Comparison of ENCODE assay signal across 8 cellular contexts in the genomic region with DNA sequence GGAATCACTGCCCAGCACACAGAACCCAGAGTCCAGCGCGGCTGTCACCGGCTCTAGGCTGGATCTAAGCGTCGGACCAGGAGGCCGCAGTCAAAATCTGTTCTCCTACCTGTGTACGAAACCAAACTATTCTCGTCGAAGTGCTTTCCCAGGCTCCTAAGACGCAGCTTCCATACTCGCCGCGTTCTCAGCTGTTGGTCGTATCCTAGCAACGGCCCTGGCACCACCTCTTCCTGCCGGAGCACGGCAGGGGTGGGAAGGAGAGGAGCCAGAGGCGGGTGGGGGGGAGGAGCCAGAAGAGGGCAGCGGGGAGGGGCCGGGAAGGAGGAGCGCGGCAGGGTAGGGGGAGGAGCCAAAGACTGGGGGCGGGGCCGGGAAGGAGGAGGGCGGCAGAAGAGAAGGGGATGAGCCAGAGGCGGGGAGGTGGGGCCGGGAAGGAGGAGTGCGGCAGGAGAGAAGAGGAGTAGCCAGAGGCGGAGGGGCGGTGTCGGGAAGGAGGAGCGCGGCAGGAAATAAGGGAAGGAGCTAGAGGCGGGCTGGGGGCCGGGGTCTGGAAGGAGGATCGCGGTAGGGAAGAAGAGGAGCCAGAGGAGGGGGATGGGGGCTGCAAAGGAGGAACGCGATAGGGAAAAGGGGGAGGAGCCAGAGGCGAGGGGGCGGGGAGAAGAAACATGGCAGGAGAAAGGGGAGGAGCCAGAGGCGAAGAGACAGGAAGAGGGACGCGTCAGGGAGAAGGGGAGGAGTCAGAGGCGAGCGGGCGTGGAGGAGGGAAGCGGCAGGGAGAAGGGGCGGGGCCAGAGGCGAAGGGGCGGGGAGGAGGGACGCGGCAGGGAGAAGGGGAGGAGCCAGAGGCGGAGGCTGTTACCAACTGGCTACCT. TPM values are rescaled to one million over a fixed set of nuclear protein-coding genes. Genes with fewer than 3 reads are reported as not detected.
DNase-seq lines count a peak whose midpoint lies in the region; ATAC-seq and TF ChIP-seq lines count a peak whose summit lies in the region.

IQUB (minus strand) TSS at position 213 of the 878 bp plus-strand sequence. CDS start 22,255 bp downstream, outside the sequence.

- ATAC-seq in GM21786 (IDR thresholded peaks at IDR 0.05; ENCODE audit: unreplicated experiment) (peak; percentile 80), naive B cell (ENCODE audit: low read depth in 2 of 2) (peak; percentile 77 to 80)
- peak; percentile 87 for ATAC-seq in stimulated activated effector memory CD8-positive, alpha-beta T cell treated with anti-CD3 and anti-CD28 coated beads, Interleukin-12 subunit alpha, Interleukin-12 subunit beta, amount 100 ng/mL, for 72 hours

- no peaks in the 10 kb centered on the region for H3K36me3 Mint-ChIP-seq in activated T-helper 1 cell treated with anti-CD3 and anti-CD28 coated beads, Interleukin-12 subunit alpha, Interleukin-12 subunit beta, Interleukin-2, Interleukin-4 antibody, amounts not matched to agents 30 ng/mL and 10 ng/mL and 1 ng/mL, durations not matched to agents 14 hours and 24 hours and 36 hours (ENCODE audit: low read depth)
- H3K36me3 Mint-ChIP-seq in naive B cell: no peaks in the 10 kb centered on the region
- peaks cover 10% of the 10 kb centered on the region for H3K36me3 Mint-ChIP-seq in stimulated activated effector memory CD8-positive, alpha-beta T cell treated with anti-CD3 and anti-CD28 coated beads, Interleukin-12 subunit alpha, Interleukin-12 subunit beta, amount 100 ng/mL, for 72 hours

- peak within 1 kb of the TSS; percentile 88 for H3K27ac Mint-ChIP-seq in activated T-helper 1 cell treated with anti-CD3 and anti-CD28 coated beads, Interleukin-12 subunit alpha, Interleukin-12 subunit beta, Interleukin-2, Interleukin-4 antibody, amounts not matched to agents 30 ng/mL and 10 ng/mL and 1 ng/mL, durations not matched to agents 14 hours and 24 hours and 36 hours
- peak within 1 kb of the TSS; percentile 79 to 95 (median 88) for H3K27ac Mint-ChIP-seq in naive B cell
- H3K27ac Mint-ChIP-seq in stimulated activated effector memory CD8-positive, alpha-beta T cell treated with anti-CD3 and anti-CD28 coated beads, Interleukin-12 subunit alpha, Interleukin-12 subunit beta, amount 100 ng/mL, for 72 hours: peak within 1 kb of the TSS; percentile 90

- H3K4me3 ChIP-seq in Peyer's patch: peak within 1 kb of the TSS; percentile 55 to 68 (median 64)

- peak in 1 of 2 donors; percentile 45 for TF ChIP-seq POLR2A in Peyer's patch (IDR thresholded peaks at IDR 0.05)

- no peak for TF ChIP-seq CTCF in Peyer's patch (IDR thresholded peaks at IDR 0.05)

- H3K27me3 ChIP-seq in Peyer's patch: no peaks in the 10 kb centered on the region

- no peaks in the 10 kb centered on the region for H3K36me3 ChIP-seq in KOPT-K1 (ENCODE audit: insufficient read depth, low read length)
- H3K36me3 ChIP-seq in Peyer's patch: no peaks in the 10 kb centered on the region

- H3K4me1 Mint-ChIP-seq in activated T-helper 1 cell treated with anti-CD3 and anti-CD28 coated beads, Interleukin-12 subunit alpha, Interleukin-12 subunit beta, Interleukin-2, Interleukin-4 antibody, amounts not matched to agents 30 ng/mL and 10 ng/mL and 1 ng/mL, durations not matched to agents 14 hours and 24 hours and 36 hours (ENCODE audit: low read depth): peaks cover 26% of the 10 kb centered on the region
- H3K4me1 Mint-ChIP-seq in naive B cell: peaks cover 23 to 27% (median 25%) of the 10 kb centered on the region in 3 donors
- H3K4me1 Mint-ChIP-seq in stimulated activated effector memory CD8-positive, alpha-beta T cell treated with anti-CD3 and anti-CD28 coated beads, Interleukin-12 subunit alpha, Interleukin-12 subunit beta, amount 100 ng/mL, for 72 hours: peaks cover 19% of the 10 kb centered on the region

- H3K27me3 Mint-ChIP-seq in activated T-helper 1 cell treated with anti-CD3 and anti-CD28 coated beads, Interleukin-12 subunit alpha, Interleukin-12 subunit beta, Interleukin-2, Interleukin-4 antibody, amounts not matched to agents 30 ng/mL and 10 ng/mL and 1 ng/mL, durations not matched to agents 14 hours and 24 hours and 36 hours (ENCODE audit: insufficient read depth): peaks cover 30% of the 10 kb centered on the region
- peaks cover 6 to 18% (median 18%) of the 10 kb centered on the region in 3 donors for H3K27me3 Mint-ChIP-seq in naive B cell

- DNase-seq in DMS79 (lab: John Stamatoyannopoulos, UW) (peak; percentile 89), Peyer's patch (peak; percentile 99), fibroblast of gingiva (ENCODE audit: low read depth) (peak; percentile 96), naive B cell (peak; percentile 81)
- peak; percentile 89 for DNase-seq in activated T-helper 1 cell treated with anti-CD3 and anti-CD28 coated beads, Interleukin-12 subunit alpha, Interleukin-12 subunit beta, Interleukin-2, Interleukin-4 antibody, amounts not matched to agents 30 ng/mL and 10 ng/mL and 1 ng/mL, durations not matched to agents 14 hours and 24 hours and 36 hours (ENCODE audit: low spot score)
- DNase-seq in stimulated activated effector memory CD8-positive, alpha-beta T cell treated with anti-CD3 and anti-CD28 coated beads, Interleukin-12 subunit alpha, Interleukin-12 subunit beta, amount 100 ng/mL, for 72 hours (ENCODE audit: low spot score in 2 of 2): peak; percentile 88 to 97

- no peaks in the 10 kb centered on the region for H3K9me3 ChIP-seq in KOPT-K1 (ENCODE audit: insufficient read depth, low read length, poor library complexity, severe bottlenecking)
- H3K9me3 ChIP-seq in Peyer's patch: no peaks in the 10 kb centered on the region

- H3K9me3 Mint-ChIP-seq in activated T-helper 1 cell treated with anti-CD3 and anti-CD28 coated beads, Interleukin-12 subunit alpha, Interleukin-12 subunit beta, Interleukin-2, Interleukin-4 antibody, amounts not matched to agents 30 ng/mL and 10 ng/mL and 1 ng/mL, durations not matched to agents 14 hours and 24 hours and 36 hours: no peaks in the 10 kb centered on the region
- no peaks in the 10 kb centered on the region for H3K9me3 Mint-ChIP-seq in naive B cell
- no peaks in the 10 kb centered on the region for H3K9me3 Mint-ChIP-seq in stimulated activated effector memory CD8-positive, alpha-beta T cell treated with anti-CD3 and anti-CD28 coated beads, Interleukin-12 subunit alpha, Interleukin-12 subunit beta, amount 100 ng/mL, for 72 hours

- peak within 1 kb of the TSS; percentile 91 for H3K4me3 Mint-ChIP-seq in activated T-helper 1 cell treated with anti-CD3 and anti-CD28 coated beads, Interleukin-12 subunit alpha, Interleukin-12 subunit beta, Interleukin-2, Interleukin-4 antibody, amounts not matched to agents 30 ng/mL and 10 ng/mL and 1 ng/mL, durations not matched to agents 14 hours and 24 hours and 36 hours
- H3K4me3 Mint-ChIP-seq in naive B cell: peak within 1 kb of the TSS; percentile 82 to 97 (median 92)
- peak within 1 kb of the TSS; percentile 86 for H3K4me3 Mint-ChIP-seq in stimulated activated effector memory CD8-positive, alpha-beta T cell treated with anti-CD3 and anti-CD28 coated beads, Interleukin-12 subunit alpha, Interleukin-12 subunit beta, amount 100 ng/mL, for 72 hours

- peak within 1 kb of the TSS; percentile 58 for H3K27ac ChIP-seq in KOPT-K1 (ENCODE audit: low read depth, low read length, poor library complexity, severe bottlenecking)
- peak within 1 kb of the TSS; percentile 74 to 90 (median 84) for H3K27ac ChIP-seq in Peyer's patch

- H3K4me1 ChIP-seq in Peyer's patch: peaks cover 0 to 9% (median 3%) of the 10 kb centered on the region in 4 donors

- intact Hi-C loops in activated T-helper 1 cell treated with anti-CD3 and anti-CD28 coated beads, Interleukin-12 subunit alpha, Interleukin-12 subunit beta, Interleukin-2, Interleukin-4 antibody, amounts not matched to agents 30 ng/mL and 10 ng/mL and 1 ng/mL, durations not matched to agents 14 hours and 24 hours and 36 hours (cut with micrococcal nuclease): loop anchor here (1.0 kb wide), 3 partner anchors 23 to 1397 kb away; partner anchors contain the start of gene NDUFA5

RNA-seq across cellular contexts. Expression of gene IQUB, which starts in this region (rescaled TPM):
- not detected for total RNA-seq in Peyer's patch
- 0.44 TPM in 1 of 2 replicates, not detected in the other for total RNA-seq in activated T-helper 1 cell treated with anti-CD3 and anti-CD28 coated beads, Interleukin-12 subunit alpha, Interleukin-12 subunit beta, Interleukin-2, Interleukin-4 antibody, amounts not matched to agents 30 ng/mL and 10 ng/mL and 1 ng/mL, durations not matched to agents 14 hours and 24 hours and 36 hours
- under 1 TPM in 1 of 6 donors, not detected in 5; 0.08 TPM for polyA plus RNA-seq in naive B cell (ENCODE audit: low read depth in 6 of 6)

Comparison
In these comparisons a context has a peak if more than half of its experiments do, and no peak if none do; other contexts are left out.
1. Peak in every context shown above with its lines: DNase-seq, ATAC-seq, H3K4me3 ChIP-seq and H3K27ac ChIP-seq.
2. Peak in DNase-seq, H3K4me3 ChIP-seq and H3K27ac ChIP-seq in Peyer's patch; RNA of the gene not detected or under 1 TPM.
3. Peak in DNase-seq in activated T-helper 1 cell treated with anti-CD3 and anti-CD28 coated beads, Interleukin-12 subunit alpha, Interleukin-12 subunit beta, Interleukin-2, Interleukin-4 antibody, amounts not matched to agents 30 ng/mL and 10 ng/mL and 1 ng/mL, durations not matched to agents 14 hours and 24 hours and 36 hours; RNA of the gene not detected or under 1 TPM.
4. Peak in DNase-seq and ATAC-seq in naive B cell; RNA of the gene not detected or under 1 TPM.